In the genomic region with DNA sequence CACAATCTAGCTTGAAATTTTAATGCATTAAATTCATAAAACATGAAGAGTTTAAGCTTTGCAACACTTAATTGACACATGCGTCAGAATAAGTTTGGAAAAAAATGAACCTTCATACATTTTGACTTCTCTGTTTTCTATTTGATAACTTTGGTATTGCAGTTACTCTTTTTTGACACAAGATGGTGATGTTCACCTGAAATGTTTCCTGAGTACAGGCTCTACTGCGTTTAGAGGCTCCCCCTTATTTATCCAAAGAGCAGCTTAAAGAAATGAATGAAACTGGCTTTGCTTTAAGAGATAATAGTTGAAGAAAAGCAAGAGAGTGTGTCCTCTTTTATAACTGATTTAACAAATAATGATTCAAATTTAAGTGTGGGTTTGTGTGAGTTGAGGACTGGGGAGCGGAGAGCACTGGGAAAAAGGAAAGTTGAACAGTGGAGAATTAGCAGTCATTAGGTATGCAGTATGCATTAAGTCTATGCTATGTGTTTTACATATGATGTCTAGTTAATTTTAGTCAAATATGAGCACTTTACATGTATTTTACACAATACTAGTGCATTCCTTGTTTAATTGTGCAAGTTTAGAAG, we compare ENCODE assay signal across 8 cellular contexts.
A peak's percentile ranks its signal among the peaks of the same experiment; 100 is the strongest.
DNase-seq lines count a peak whose midpoint lies in the region; ATAC-seq, FAIRE-seq and TF ChIP-seq lines count a peak whose summit lies in the region.

No MANE protein-coding gene starts in this region.

- POLR2A ChIA-PET in HEK293T (lab: Yijun Ruan, JAX): no interaction called here

- H3K4me1 Mint-ChIP-seq in activated T-cell treated with anti-CD3 and anti-CD28 coated beads, Interleukin-2, amount 50 U/mL, for 72 hours (ENCODE audit: low read depth): no peaks in the 10 kb centered on the region

- H3K4me3 Mint-ChIP-seq in activated T-cell treated with anti-CD3 and anti-CD28 coated beads, Interleukin-2, amount 50 U/mL, for 72 hours: no peak overlapping the region

- H3K36me3 ChIP-seq in bronchial epithelial cell (ENCODE audit: control insufficient read depth, insufficient read depth, low read length): no peaks in the 10 kb centered on the region

- H3K9me3 Mint-ChIP-seq in activated T-cell treated with anti-CD3 and anti-CD28 coated beads, Interleukin-2, amount 50 U/mL, for 72 hours: no peaks in the 10 kb centered on the region

- no peak for ATAC-seq in activated T-cell treated with anti-CD3 and anti-CD28 coated beads, Interleukin-2, amount 50 U/mL, for 72 hours (replicated peaks in 1 of 2)
- no peak for ATAC-seq in HG03135 (IDR thresholded peaks at IDR 0.05; ENCODE audit: unreplicated experiment)

- no peaks in the 10 kb centered on the region for H3K27me3 Mint-ChIP-seq in activated T-cell treated with anti-CD3 and anti-CD28 coated beads, Interleukin-2, amount 50 U/mL, for 72 hours (ENCODE audit: low read depth)

- DNase-seq in activated T-cell treated with anti-CD3 and anti-CD28 coated beads, Interleukin-2, amount 50 U/mL, for 72 hours: no peak
- DNase-seq in activated T-cell treated with anti-CD3 and anti-CD28 coated beads, Interleukin-2, amount 50 U/mL, for 1 hour: no peak
- peak; percentile 35 for DNase-seq in HEK293T (ENCODE audit: extremely low spot score)
- peak; percentile 21 for DNase-seq in NCI-H146 (lab: John Stamatoyannopoulos, UW)
- peak; percentile 46 for DNase-seq in bronchial epithelial cell (ENCODE audit: low read depth)
- peak; percentile 70 for DNase-seq in left kidney (ENCODE audit: low read depth, low spot score)
- DNase-seq in ecto neural progenitor cell (ENCODE audit: low spot score): no peak

- peak; percentile 54 for TF ChIP-seq CTCF in bronchial epithelial cell (IDR thresholded peaks at IDR 0.05; ENCODE audit: insufficient read depth, low read length, severe bottlenecking)

- H3K36me3 Mint-ChIP-seq in activated T-cell treated with anti-CD3 and anti-CD28 coated beads, Interleukin-2, amount 50 U/mL, for 72 hours (ENCODE audit: insufficient read depth in 2 of 2): peaks cover 0 to 8% of the 10 kb centered on the region in 2 donors

- H3K27me3 ChIP-seq in bronchial epithelial cell (ENCODE audit: control insufficient read depth, insufficient read depth, low read length): no peaks in the 10 kb centered on the region

- peak overlapping the region; percentile 8 for H3K27ac Mint-ChIP-seq in activated T-cell treated with anti-CD3 and anti-CD28 coated beads, Interleukin-2, amount 50 U/mL, for 72 hours

- H3K4me3 ChIP-seq in bronchial epithelial cell (ENCODE audit: low read depth, low read length): no peak overlapping the region

- CTCF ChIA-PET in HEK293T (lab: Yijun Ruan, JAX): interaction anchor here (0.6 to 1.0 kb wide), 3 partner anchors 166 to 749 kb away, joined by 3 read pairs; no protein-coding TSS in a partner anchor

- no peak for FAIRE-seq in bronchial epithelial cell (lab: Jason Lieb, UNC)

TF ChIP-seq in HEK293T, 16 proteins besides CTCF, POLR2A, EP300 and RAD21:
- no peak for TF ChIP-seq FOXM1 (IDR thresholded peaks at IDR 0.05; ENCODE audit: borderline replicate concordance)
- no peak for TF ChIP-seq ARNT (IDR thresholded peaks at IDR 0.05)
- no peak for TF ChIP-seq ZNF384 (IDR thresholded peaks at IDR 0.05)
- no peak for TF ChIP-seq TARDBP (IDR thresholded peaks at IDR 0.05)
- no peak for TF ChIP-seq FOXA1 (IDR thresholded peaks at IDR 0.05)
- TF ChIP-seq L3MBTL2 (conservative IDR thresholded peaks at IDR 0.05): no peak
- TF ChIP-seq, protein P1, sequence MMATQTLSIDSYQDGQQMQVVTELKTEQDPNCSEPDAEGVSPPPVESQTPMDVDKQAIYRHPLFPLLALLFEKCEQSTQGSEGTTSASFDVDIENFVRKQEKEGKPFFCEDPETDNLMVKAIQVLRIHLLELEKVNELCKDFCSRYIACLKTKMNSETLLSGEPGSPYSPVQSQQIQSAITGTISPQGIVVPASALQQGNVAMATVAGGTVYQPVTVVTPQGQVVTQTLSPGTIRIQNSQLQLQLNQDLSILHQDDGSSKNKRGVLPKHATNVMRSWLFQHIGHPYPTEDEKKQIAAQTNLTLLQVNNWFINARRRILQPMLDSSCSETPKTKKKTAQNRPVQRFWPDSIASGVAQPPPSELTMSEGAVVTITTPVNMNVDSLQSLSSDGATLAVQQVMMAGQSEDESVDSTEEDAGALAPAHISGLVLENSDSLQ (IDR thresholded peaks at IDR 0.05): no peak
- TF ChIP-seq LEF1 (IDR thresholded peaks at IDR 0.05; ENCODE audit: borderline replicate concordance): no peak
- no peak for TF ChIP-seq CTBP1 (IDR thresholded peaks at IDR 0.05; ENCODE audit: borderline replicate concordance)
- TF ChIP-seq HDGF (IDR thresholded peaks at IDR 0.05; ENCODE audit: borderline replicate concordance): no peak
- no peak for TF ChIP-seq SP1 (IDR thresholded peaks at IDR 0.05)
- no peak for TF ChIP-seq NFRKB (IDR thresholded peaks at IDR 0.05)
- no peak for TF ChIP-seq SUZ12 (IDR thresholded peaks at IDR 0.05)

Comparison
In these comparisons a context has a peak if more than half of its experiments do, and no peak if none do; other contexts are left out.
1. DNase-seq: peak in HEK293T (single experiment), NCI-H146 (single experiment), bronchial epithelial cell (single experiment) and left kidney (single experiment); none in activated T-cell treated with anti-CD3 and anti-CD28 coated beads, Interleukin-2, amount 50 U/mL, for 72 hours (0 of 2), activated T-cell treated with anti-CD3 and anti-CD28 coated beads, Interleukin-2, amount 50 U/mL, for 1 hour (single experiment) and ecto neural progenitor cell (single experiment).